ENCODE assay signal across 12 cellular contexts in the genomic region with DNA sequence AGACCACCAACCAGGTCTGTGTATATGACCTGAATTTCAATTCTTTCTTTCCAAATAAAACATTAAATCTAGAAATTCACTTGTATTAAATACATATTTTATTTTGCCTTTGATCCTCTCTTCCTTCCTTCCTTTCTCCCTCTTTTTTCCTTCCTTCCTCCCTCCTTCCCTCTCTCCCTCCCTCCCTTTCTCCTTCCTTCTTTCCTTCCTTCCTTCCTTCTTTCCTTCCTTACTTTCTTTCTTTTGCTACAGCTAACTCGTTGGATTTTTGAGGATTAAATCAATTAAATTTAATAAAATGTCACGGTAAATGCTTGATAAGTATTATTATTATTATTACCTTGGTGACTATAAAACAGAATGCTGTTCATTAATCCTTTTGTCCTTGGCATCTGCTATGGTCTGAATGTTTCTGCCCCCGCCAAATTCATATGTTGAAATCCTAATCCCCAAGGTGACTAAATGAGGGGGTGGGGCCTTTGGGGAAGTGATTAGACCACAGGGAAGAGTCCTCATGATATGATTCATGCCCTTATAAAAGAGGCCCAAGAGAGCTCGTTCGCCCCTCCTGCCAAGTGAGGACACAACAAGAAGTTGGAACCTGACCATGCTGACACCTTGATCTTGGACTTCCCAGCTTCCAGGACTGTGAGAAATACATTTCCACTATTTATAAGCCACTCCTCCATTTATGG.
A peak's percentile ranks its signal among the peaks of the same experiment; 100 is the strongest.
DNase-seq lines count a peak whose midpoint lies in the region; ATAC-seq, FAIRE-seq and TF ChIP-seq lines count a peak whose summit lies in the region.
"Had no signal": no experiment of that assay in that cellular context is flagged by ENCODE, and none has a peak within 500 bp of the region (broad histone marks: within the 10 kb centered on the region; RNA-seq: fewer than 3 reads in every experiment).

No MANE protein-coding gene starts in this region.

- H3K4me1 ChIP-seq in ACC112 (ENCODE audit: control insufficient read depth, insufficient read depth, low read length, unreplicated experiment): peaks cover 66% of the 10 kb centered on the region
- no peaks in the 10 kb centered on the region for H3K4me1 ChIP-seq in aorta (ENCODE audit: control insufficient read depth in 1 of 2, insufficient read depth in 2 of 2, low read length in 2 of 2)

- H2AFZ ChIP-seq in ACC112 (ENCODE audit: low read length, unreplicated experiment): peak overlapping the region; percentile 49

- H3K36me3 ChIP-seq in ACC112 (ENCODE audit: insufficient read depth, low read length) (no peaks in the 10 kb centered on the region), aorta (ENCODE audit: control insufficient read depth in 1 of 2, insufficient read depth in 2 of 2, low read length in 1 of 2) (no peaks in the 10 kb centered on the region)

- H3K27ac ChIP-seq in ACC112 (ENCODE audit: low read depth, low read length) (peak overlapping the region; percentile 92), aorta (ENCODE audit: low read depth in 1 of 2, low read length in 2 of 2) (no peak overlapping the region)

- H3K27me3 ChIP-seq in ACC112 (ENCODE audit: insufficient read depth, low read length) (no peaks in the 10 kb centered on the region), aorta (ENCODE audit: control insufficient read depth in 1 of 2, insufficient read depth in 2 of 2, low read length in 1 of 2) (peaks cover 0 to 2% of the 10 kb centered on the region in 2 donors)

- ATAC-seq in aorta (ENCODE audit: low FRiP score): no peak
- ATAC-seq: T-cell had no signal

- peaks cover 52% of the 10 kb centered on the region for H3K4me1 Mint-ChIP-seq in HFFc6 (ENCODE audit: low read depth)
- H3K4me1 Mint-ChIP-seq: activated naive CD8-positive, alpha-beta T cell treated with anti-CD3 and anti-CD28 coated beads, Interleukin-2, amount 10 ng/mL, durations not matched to agents 7 days and 5 days; B cell; T-cell had no signal

- peaks cover 1% of the 10 kb centered on the region for H3K9me3 ChIP-seq in aorta (ENCODE audit: control insufficient read depth, low read length)

- TF ChIP-seq CTCF in HFFc6 (IDR thresholded peaks at IDR 0.05): no peak

- H3K79me2 ChIP-seq in ACC112 (ENCODE audit: control insufficient read depth, insufficient read depth, low read length, unreplicated experiment): no peaks in the 10 kb centered on the region

- DNase-seq in HFFc6: peak; percentile 42
- peak; percentile 17 for DNase-seq in RCC 7860 (ENCODE audit: low spot score)
- DNase-seq in fibroblast of the conjunctiva (ENCODE audit: low read depth): peak; percentile 50
- DNase-seq in effector CD8-positive, alpha-beta T cell (lab: John Stamatoyannopoulos, UW): no peak
- no peak for DNase-seq in aorta
- DNase-seq in midbrain (lab: John Stamatoyannopoulos, UW): no peak
- DNase-seq in activated CD4-positive, alpha-beta T cell treated with anti-CD3 and anti-CD28 coated beads, Interleukin-2, amount 50 U/mL, for 4 hours: no peak
- DNase-seq: activated naive CD8-positive, alpha-beta T cell treated with anti-CD3 and anti-CD28 coated beads, Interleukin-2, amount 10 ng/mL, durations not matched to agents 7 days and 5 days; T-cell had no signal

- peak overlapping the region; percentile 13 for H3K27ac Mint-ChIP-seq in HFFc6
- H3K27ac Mint-ChIP-seq: activated naive CD8-positive, alpha-beta T cell treated with anti-CD3 and anti-CD28 coated beads, Interleukin-2, amount 10 ng/mL, durations not matched to agents 7 days and 5 days; B cell; T-cell had no signal

- no peaks in the 10 kb centered on the region; the same call in 1 of the 2 replicates for H3K36me3 Mint-ChIP-seq in HFFc6 (ENCODE audit: low read depth)
- H3K36me3 Mint-ChIP-seq: activated naive CD8-positive, alpha-beta T cell treated with anti-CD3 and anti-CD28 coated beads, Interleukin-2, amount 10 ng/mL, durations not matched to agents 7 days and 5 days; T-cell; type B pancreatic cell had no signal

- no peaks in the 10 kb centered on the region for H3K9me3 Mint-ChIP-seq in HFFc6
- H3K9me3 Mint-ChIP-seq: activated naive CD8-positive, alpha-beta T cell treated with anti-CD3 and anti-CD28 coated beads, Interleukin-2, amount 10 ng/mL, durations not matched to agents 7 days and 5 days had no signal

- H3K4me3 ChIP-seq in ACC112 (ENCODE audit: low read depth, low read length) (peak overlapping the region; percentile 54; the same call in 1 of the 2 replicates), aorta (ENCODE audit: low read length in 2 of 2) (no peak overlapping the region)

- H3K27me3 Mint-ChIP-seq in HFFc6 (ENCODE audit: insufficient read depth): peaks cover 1% of the 10 kb centered on the region; the same call in 1 of the 2 replicates
- H3K27me3 Mint-ChIP-seq: activated naive CD8-positive, alpha-beta T cell treated with anti-CD3 and anti-CD28 coated beads, Interleukin-2, amount 10 ng/mL, durations not matched to agents 7 days and 5 days; B cell; type B pancreatic cell had no signal

- FAIRE-seq in RCC 7860 (lab: Jason Lieb, UNC): no peak

- H3K4me3 Mint-ChIP-seq in HFFc6: peak overlapping the region; percentile 11; the same call in 1 of the 2 replicates
- H3K4me3 Mint-ChIP-seq: activated naive CD8-positive, alpha-beta T cell treated with anti-CD3 and anti-CD28 coated beads, Interleukin-2, amount 10 ng/mL, durations not matched to agents 7 days and 5 days; B cell; T-cell had no signal

- intact Hi-C loops in aorta (cut with DNase I): no loop called here

- 95 to 96% methylated on average over 5 of the region's 5 CpGs for WGBS in aorta, 2 donors

Comparison
In these comparisons a context has a peak if more than half of its experiments do, and no peak if none do; other contexts are left out.
1. DNase-seq: peak in HFFc6 (single experiment), RCC 7860 (single experiment) and fibroblast of the conjunctiva (single experiment); none in effector CD8-positive, alpha-beta T cell (single experiment), aorta (0 of 2), midbrain (single experiment) and activated CD4-positive, alpha-beta T cell treated with anti-CD3 and anti-CD28 coated beads, Interleukin-2, amount 50 U/mL, for 4 hours (0 of 2).